In genomic region chr10:32954545-32955298, GRCh38 we compare ENCODE assay signal across 9 cellular contexts. TPM values are rescaled to one million over a fixed set of nuclear protein-coding genes. Genes with fewer than 3 reads are reported as not detected.
A peak's percentile ranks its signal among the peaks of the same experiment; 100 is the strongest.
DNase-seq lines count a peak whose midpoint lies in the region; ATAC-seq and TF ChIP-seq lines count a peak whose summit lies in the region.
"Had no signal": no experiment of that assay in that cellular context is flagged by ENCODE, and none has a peak within 500 bp of the region (broad histone marks: within the 10 kb centered on the region; RNA-seq: fewer than 3 reads in every experiment).

No MANE protein-coding gene starts in this region.

- peak overlapping the region; percentile 18 for H3K4me3 ChIP-seq in iPS-11a (ENCODE audit: low read depth, low read length)

- ATAC-seq in activated CD8-positive, alpha-beta T cell treated with anti-CD3 and anti-CD28 coated beads for 36 hours, result no peak
- no peak for ATAC-seq in stimulated activated effector memory CD8-positive, alpha-beta T cell treated with anti-CD3 and anti-CD28 coated beads, Interleukin-12 subunit alpha, Interleukin-12 subunit beta, amount 100 ng/mL, for 72 hours
- ATAC-seq in HG02970 (IDR thresholded peaks at IDR 0.05; ENCODE audit: low FRiP score, unreplicated experiment) (no peak), GM18870 (IDR thresholded peaks at IDR 0.05; ENCODE audit: unreplicated experiment) (no peak)
- ATAC-seq: pancreas had no signal

- peak overlapping the region; percentile 34 for H3K4me3 Mint-ChIP-seq in activated CD8-positive, alpha-beta T cell treated with anti-CD3 and anti-CD28 coated beads for 36 hours
- peak overlapping the region; percentile 90 for H3K4me3 Mint-ChIP-seq in stimulated activated effector memory CD8-positive, alpha-beta T cell treated with anti-CD3 and anti-CD28 coated beads, Interleukin-12 subunit alpha, Interleukin-12 subunit beta, amount 100 ng/mL, for 72 hours

- POLR2A ChIA-PET in activated CD8-positive, alpha-beta T cell treated with anti-CD3 and anti-CD28 coated beads for 36 hours (lab: Charles Lee), result no interaction called here

- H3K36me3 Mint-ChIP-seq in activated CD8-positive, alpha-beta T cell treated with anti-CD3 and anti-CD28 coated beads for 36 hours (ENCODE audit: low read depth), result peaks cover 4% of the 10 kb centered on the region
- peaks cover 16% of the 10 kb centered on the region for H3K36me3 Mint-ChIP-seq in stimulated activated effector memory CD8-positive, alpha-beta T cell treated with anti-CD3 and anti-CD28 coated beads, Interleukin-12 subunit alpha, Interleukin-12 subunit beta, amount 100 ng/mL, for 72 hours

- intact Hi-C loops in activated CD8-positive, alpha-beta T cell treated with anti-CD3 and anti-CD28 coated beads for 36 hours (cut with micrococcal nuclease), result no loop called here

- no peak for TF ChIP-seq CTCF in activated CD8-positive, alpha-beta T cell treated with anti-CD3 and anti-CD28 coated beads for 36 hours (IDR thresholded peaks at IDR 0.05)

- no peak overlapping the region for H3K27ac Mint-ChIP-seq in activated CD8-positive, alpha-beta T cell treated with anti-CD3 and anti-CD28 coated beads for 36 hours
- peak overlapping the region; percentile 62 for H3K27ac Mint-ChIP-seq in stimulated activated effector memory CD8-positive, alpha-beta T cell treated with anti-CD3 and anti-CD28 coated beads, Interleukin-12 subunit alpha, Interleukin-12 subunit beta, amount 100 ng/mL, for 72 hours

- peaks cover 68% of the 10 kb centered on the region for H3K4me1 Mint-ChIP-seq in activated CD8-positive, alpha-beta T cell treated with anti-CD3 and anti-CD28 coated beads for 36 hours (ENCODE audit: low read depth)
- H3K4me1 Mint-ChIP-seq in stimulated activated effector memory CD8-positive, alpha-beta T cell treated with anti-CD3 and anti-CD28 coated beads, Interleukin-12 subunit alpha, Interleukin-12 subunit beta, amount 100 ng/mL, for 72 hours, result peaks cover 67% of the 10 kb centered on the region

- no peaks in the 10 kb centered on the region for H3K27me3 Mint-ChIP-seq in activated CD8-positive, alpha-beta T cell treated with anti-CD3 and anti-CD28 coated beads for 36 hours

- no peaks in the 10 kb centered on the region for H3K9me3 Mint-ChIP-seq in activated CD8-positive, alpha-beta T cell treated with anti-CD3 and anti-CD28 coated beads for 36 hours
- no peaks in the 10 kb centered on the region for H3K9me3 Mint-ChIP-seq in stimulated activated effector memory CD8-positive, alpha-beta T cell treated with anti-CD3 and anti-CD28 coated beads, Interleukin-12 subunit alpha, Interleukin-12 subunit beta, amount 100 ng/mL, for 72 hours

- DNase-seq in DMS 273 (lab: John Stamatoyannopoulos, UW; ENCODE audit: unreplicated experiment) (peak; percentile 2), DMS 273 treated with DMSO at 0.1 percent for 48 hours (lab: John Stamatoyannopoulos, UW) (no peak), COLO829 (ENCODE audit: low spot score) (no peak)
- no peak for DNase-seq in activated CD8-positive, alpha-beta T cell treated with anti-CD3 and anti-CD28 coated beads for 36 hours
- no peak for DNase-seq in stimulated activated effector memory CD8-positive, alpha-beta T cell treated with anti-CD3 and anti-CD28 coated beads, Interleukin-12 subunit alpha, Interleukin-12 subunit beta, amount 100 ng/mL, for 72 hours (ENCODE audit: low spot score in 2 of 2)
- DNase-seq: pancreas had no signal

- CTCF ChIA-PET in activated CD8-positive, alpha-beta T cell treated with anti-CD3 and anti-CD28 coated beads for 36 hours (lab: Charles Lee), result interaction anchor here (1.0 kb wide), 1 partner anchor 22 kb away, joined by 3 read pairs; no protein-coding TSS in a partner anchor

RNA-seq across cellular contexts. Expression of gene ITGB1, which starts 3.3 kb away (rescaled TPM):
- total RNA-seq in activated CD8-positive, alpha-beta T cell treated with anti-CD3 and anti-CD28 coated beads for 36 hours, result 10 to 100 TPM; 45.1 to 45.4 TPM
